18 cellular contexts compared by ENCODE assay signal in genomic region chr5:95975703-95976102, GRCh38. TPM values are rescaled to one million over a fixed set of nuclear protein-coding genes. Genes with fewer than 3 reads are reported as not detected.
A peak's percentile ranks its signal among the peaks of the same experiment; 100 is the strongest.
DNase-seq lines count a peak whose midpoint lies in the region; ATAC-seq and TF ChIP-seq lines count a peak whose summit lies in the region.
"Had no signal": no experiment of that assay in that cellular context is flagged by ENCODE, and none has a peak within 500 bp of the region (broad histone marks: within the 10 kb centered on the region; RNA-seq: fewer than 3 reads in every experiment).

No MANE protein-coding gene starts in this region.

- H4K91ac ChIP-seq in IMR-90 (ENCODE audit: insufficient read depth, low read depth, low read length), result no peak overlapping the region

- no peak overlapping the region for H2AK9ac ChIP-seq in IMR-90 (replicated peaks; ENCODE audit: low read depth, low read length, poor library complexity)

- H3K4me1 Mint-ChIP-seq in activated CD4-positive, alpha-beta T cell treated with anti-CD3 and anti-CD28 coated beads, Interleukin-2, amount 10 ng/mL, durations not matched to agents 24 days and 14 days, result peaks cover 6% of the 10 kb centered on the region

- H3K9ac ChIP-seq in IMR-90 (ENCODE audit: low read depth, low read length), result no peak overlapping the region

- no peak for TF ChIP-seq RAD21 in IMR-90 (IDR thresholded peaks at IDR 0.05; ENCODE audit: low read length)

- no peak overlapping the region for H3K27ac Mint-ChIP-seq in activated CD4-positive, alpha-beta T cell treated with anti-CD3 and anti-CD28 coated beads, Interleukin-2, amount 10 ng/mL, durations not matched to agents 24 days and 14 days
- H3K27ac Mint-ChIP-seq: CD4-positive, alpha-beta T cell had no signal

- no peak for ATAC-seq in IMR-90 (ENCODE audit: low read depth)
- ATAC-seq: HCT116 had no signal

- WGBS in IMR-90 (ENCODE audit: extremely low coverage in 2 of 2, insufficient read length in 1 of 2), 2 experiments, result no CpG with 5 or more reads among the region's 1 CpG

- H4K8ac ChIP-seq in IMR-90 (ENCODE audit: low read depth in 2 of 2, low read length in 2 of 2), result no peak overlapping the region

- H3K9me3 ChIP-seq in IMR-90 (ENCODE audit: control insufficient read depth, insufficient read depth, low read length), result no peaks in the 10 kb centered on the region
- H3K9me3 ChIP-seq: Caco-2 had no signal

- CTCF ChIA-PET in IMR-90 (lab: Yijun Ruan, JAX) (no interaction called here), HEK293T (lab: Yijun Ruan, JAX) (no interaction called here)

- no peak overlapping the region for H3K4me3 ChIP-seq in IMR-90 (ENCODE audit: insufficient read depth, low read depth, low read length)
- H3K4me3 ChIP-seq: GM12878 had no signal

- no peak overlapping the region for H3K4me2 ChIP-seq in IMR-90 (ENCODE audit: low read depth, low read length)

- H2BK15ac ChIP-seq in IMR-90 (ENCODE audit: low read depth, low read length), result 0 out of 3 replicates have a peak overlapping the region, but pooled peaks have one; percentile 0

- no TSS peak for BruUV-seq in IMR-90 (replicated peaks; lab: Mats Ljungman, UMichigan)

- no peak for TF ChIP-seq CTCF in IMR-90 (conservative IDR thresholded peaks at IDR 0.05; ENCODE audit: low read depth, low read length)

- H4K20me1 ChIP-seq in IMR-90 (ENCODE audit: insufficient read depth, low read length), result no peaks in the 10 kb centered on the region

- intact Hi-C loops in IMR-90 (cut with micrococcal nuclease), result no loop called here
- intact Hi-C loops in activated CD4-positive, alpha-beta T cell treated with anti-CD3 and anti-CD28 coated beads, Interleukin-2, amount 10 ng/mL, durations not matched to agents 24 days and 14 days (cut with micrococcal nuclease), result no loop called here

- peaks cover 6% of the 10 kb centered on the region; the same call in 1 of the 2 replicates for H3K9me1 ChIP-seq in IMR-90 (ENCODE audit: insufficient read depth, low read length)

- no peak overlapping the region for H3K56ac ChIP-seq in IMR-90 (ENCODE audit: extremely low read depth, insufficient read depth, low read length)

- peaks cover 8 to 11% of the 10 kb centered on the region in 2 experiments; a peak in 3 of 4 replicates for H3K79me1 ChIP-seq in IMR-90 (ENCODE audit: low read depth in 1 of 2, low read length in 2 of 2)

- TF ChIP-seq POLR2A in IMR-90 (IDR thresholded peaks at IDR 0.05; ENCODE audit: low read depth, low read length), result no peak
- no peak for TF ChIP-seq POLR2A in erythroblast (IDR thresholded peaks at IDR 0.05; ENCODE audit: low read length)

- no peak overlapping the region for H3K4ac ChIP-seq in IMR-90 (ENCODE audit: low read depth, low read length)

- H2BK5ac ChIP-seq in IMR-90 (ENCODE audit: low read depth, low read length, poor library complexity, severe bottlenecking), result no peak overlapping the region

- no peak overlapping the region for H4K5ac ChIP-seq in IMR-90 (ENCODE audit: low read depth, low read length)

- no peaks in the 10 kb centered on the region for H3K36me3 Mint-ChIP-seq in activated CD4-positive, alpha-beta T cell treated with anti-CD3 and anti-CD28 coated beads, Interleukin-2, amount 10 ng/mL, durations not matched to agents 24 days and 14 days (ENCODE audit: low read depth)

- peak overlapping the region; percentile 2; the same call in 1 of the 2 replicates for H2AK5ac ChIP-seq in IMR-90 (ENCODE audit: low read depth, low read length)

- H3K4me1 ChIP-seq in IMR-90 (ENCODE audit: control insufficient read depth, insufficient read depth, low read length), result peaks cover 10% of the 10 kb centered on the region

- H3K36me3 ChIP-seq in IMR-90 (ENCODE audit: control insufficient read depth, insufficient read depth, low read length), result no peaks in the 10 kb centered on the region

- peaks cover 7% of the 10 kb centered on the region for H3K27me3 Mint-ChIP-seq in activated CD4-positive, alpha-beta T cell treated with anti-CD3 and anti-CD28 coated beads, Interleukin-2, amount 10 ng/mL, durations not matched to agents 24 days and 14 days

- H3K9me3 Mint-ChIP-seq in activated CD4-positive, alpha-beta T cell treated with anti-CD3 and anti-CD28 coated beads, Interleukin-2, amount 10 ng/mL, durations not matched to agents 24 days and 14 days, result peaks cover 1% of the 10 kb centered on the region
- H3K9me3 Mint-ChIP-seq: CD4-positive, alpha-beta T cell had no signal

- DNase-seq in NCI-H82 (lab: John Stamatoyannopoulos, UW), result peak; percentile 0
- DNase-seq in NCI-H82 treated with DMSO at 0.1 percent for 48 hours (lab: John Stamatoyannopoulos, UW; ENCODE audit: unreplicated experiment), result no peak
- DNase-seq in IMR-90, result no peak
- DNase-seq in NCI-H69 (lab: John Stamatoyannopoulos, UW), result peak; percentile 91
- DNase-seq in erythroblast (lab: John Stamatoyannopoulos, UW), result peak; percentile 53 to 68
- no peak for DNase-seq in HEK293T (ENCODE audit: extremely low spot score)
- DNase-seq in activated CD4-positive, alpha-beta T cell treated with anti-CD3 and anti-CD28 coated beads, Interleukin-2, amount 10 ng/mL, durations not matched to agents 24 days and 14 days, result no peak
- DNase-seq in DMS53 (lab: John Stamatoyannopoulos, UW), result no peak
- DNase-seq: AML-193; Caco-2; CD4-positive, alpha-beta T cell; DND-41; EL; GOT3; H7 had no signal

- H2BK120ac ChIP-seq in IMR-90 (ENCODE audit: low read depth, low read length), result no peak overlapping the region

- H3K27ac ChIP-seq in IMR-90 (ENCODE audit: insufficient read depth, low read length), result 0 out of 2 replicates have a peak overlapping the region, but pooled peaks have one; percentile 3
- H3K27ac ChIP-seq: C4-2B had no signal

- H2AFZ ChIP-seq in IMR-90 (replicated peaks; ENCODE audit: low read length, poor library complexity), result no peak overlapping the region

- POLR2A ChIA-PET in IMR-90 (lab: Charles Lee; ENCODE audit: unreplicated experiment) (no interaction called here), HEK293T (lab: Yijun Ruan, JAX) (no interaction called here)

- in situ Hi-C loops in IMR-90 (cut with MboI; ENCODE audit: low sequenced_read_pairs), result no loop called here

- H3K14ac ChIP-seq in IMR-90 (replicated peaks; ENCODE audit: low read depth, low read length), result no peak overlapping the region

- no peak overlapping the region for H2BK20ac ChIP-seq in IMR-90 (ENCODE audit: low read depth, low read length)

- dilution Hi-C loops in IMR-90 (cut with HindIII; ENCODE audit: low sequenced_read_pairs, unreplicated experiment), result no loop called here

- H3K27me3 ChIP-seq in IMR-90 (ENCODE audit: control insufficient read depth, insufficient read depth, low read length), result no peaks in the 10 kb centered on the region

- 0 out of 2 replicates have a peak overlapping the region, but pooled peaks have one; percentile 31 for H3K18ac ChIP-seq in IMR-90 (ENCODE audit: low read depth, low read length)

- no peak overlapping the region for H3K4me3 Mint-ChIP-seq in activated CD4-positive, alpha-beta T cell treated with anti-CD3 and anti-CD28 coated beads, Interleukin-2, amount 10 ng/mL, durations not matched to agents 24 days and 14 days
- H3K4me3 Mint-ChIP-seq: CD4-positive, alpha-beta T cell had no signal

- H3K23ac ChIP-seq in IMR-90 (ENCODE audit: low read depth, low read length), result no peak overlapping the region

TF ChIP-seq in IMR-90, 13 proteins besides CTCF, POLR2A, EP300 and RAD21 (continues in another document):
- TF ChIP-seq RFX5 (IDR thresholded peaks at IDR 0.05; ENCODE audit: low read depth, low read length) (no peak), ELK1 (IDR thresholded peaks at IDR 0.05; ENCODE audit: borderline replicate concordance, low read depth, low read length) (no peak), SMC3 (IDR thresholded peaks at IDR 0.05; ENCODE audit: low read depth, low read length) (no peak)

TF ChIP-seq in HEK293T, 16 proteins besides CTCF, POLR2A, EP300 and RAD21:
- TF ChIP-seq FOXK2 (IDR thresholded peaks at IDR 0.05) (no peak), HDGF (IDR thresholded peaks at IDR 0.05; ENCODE audit: borderline replicate concordance) (no peak), FOXA1 (IDR thresholded peaks at IDR 0.05) (no peak), TARDBP (IDR thresholded peaks at IDR 0.05) (no peak), SUZ12 (IDR thresholded peaks at IDR 0.05) (no peak), ZNF384 (IDR thresholded peaks at IDR 0.05) (no peak), NFRKB (IDR thresholded peaks at IDR 0.05) (no peak), ARNT (IDR thresholded peaks at IDR 0.05) (no peak), LEF1 (IDR thresholded peaks at IDR 0.05; ENCODE audit: borderline replicate concordance) (no peak), FOXM1 (IDR thresholded peaks at IDR 0.05; ENCODE audit: borderline replicate concordance) (no peak), SP1 (IDR thresholded peaks at IDR 0.05) (no peak), CTBP1 (IDR thresholded peaks at IDR 0.05; ENCODE audit: borderline replicate concordance) (no peak), BHLHE40 (IDR thresholded peaks at IDR 0.05; ENCODE audit: borderline replicate concordance) (no peak), L3MBTL2 (conservative IDR thresholded peaks at IDR 0.05) (no peak), ELF4 (IDR thresholded peaks at IDR 0.05) (no peak)
- TF ChIP-seq, protein P1, sequence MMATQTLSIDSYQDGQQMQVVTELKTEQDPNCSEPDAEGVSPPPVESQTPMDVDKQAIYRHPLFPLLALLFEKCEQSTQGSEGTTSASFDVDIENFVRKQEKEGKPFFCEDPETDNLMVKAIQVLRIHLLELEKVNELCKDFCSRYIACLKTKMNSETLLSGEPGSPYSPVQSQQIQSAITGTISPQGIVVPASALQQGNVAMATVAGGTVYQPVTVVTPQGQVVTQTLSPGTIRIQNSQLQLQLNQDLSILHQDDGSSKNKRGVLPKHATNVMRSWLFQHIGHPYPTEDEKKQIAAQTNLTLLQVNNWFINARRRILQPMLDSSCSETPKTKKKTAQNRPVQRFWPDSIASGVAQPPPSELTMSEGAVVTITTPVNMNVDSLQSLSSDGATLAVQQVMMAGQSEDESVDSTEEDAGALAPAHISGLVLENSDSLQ (IDR thresholded peaks at IDR 0.05), result no peak

RNA-seq across cellular contexts. Expression of gene ELL2, which starts 14.1 kb away (rescaled TPM):
- total RNA-seq in IMR-90 (2012; rRNA removed), result 92.5 and 137 TPM in 2 replicates
- polyA plus RNA-seq in IMR-90 (2012; rRNA removed), result 52.4 and 61.4 TPM in 2 replicates
- polyA plus RNA-seq in IMR-90 (2012; cell fraction: cytosol; rRNA removed), result 16.4 and 21.9 TPM in 2 replicates
- 23.4 and 161 TPM in 2 replicates for polyA plus RNA-seq in IMR-90 (2012; cell fraction: nucleus; rRNA removed; ENCODE audit: low replicate concordance)
- 103 and 111 TPM in 2 replicates for total RNA-seq in activated CD4-positive, alpha-beta T cell treated with anti-CD3 and anti-CD28 coated beads, Interleukin-2, amount 10 ng/mL, durations not matched to agents 24 days and 14 days

Comparison
In these comparisons a context has a peak if more than half of its experiments do, and no peak if none do; other contexts are left out.
1. DNase-seq: peak in NCI-H82 (single experiment), NCI-H69 (single experiment) and erythroblast (2 of 2); none in NCI-H82 treated with DMSO at 0.1 percent for 48 hours (single experiment), IMR-90 (single experiment), HEK293T (single experiment), activated CD4-positive, alpha-beta T cell treated with anti-CD3 and anti-CD28 coated beads, Interleukin-2, amount 10 ng/mL, durations not matched to agents 24 days and 14 days (single experiment) and DMS53 (single experiment).